In genomic region chr10:93073539-93074136, GRCh38 we compare ENCODE assay signal across 8 cellular contexts. TPM values are rescaled to one million over a fixed set of nuclear protein-coding genes. Genes with fewer than 3 reads are reported as not detected.
DNase-seq lines count a peak whose midpoint lies in the region; FAIRE-seq and TF ChIP-seq lines count a peak whose summit lies in the region.

TSS of gene CYP26A1 (plus strand) at chr10:93073893. CDS start at chr10:93073935, 42 bp downstream.

- 6% methylated on average over 13 of the region's 51 CpGs for WGBS in SK-N-SH (ENCODE audit: low lambda C conversion rate)

- H3K79me2 ChIP-seq in SK-N-SH (ENCODE audit: insufficient read depth): no peaks in the 10 kb centered on the region

- no peak for TF ChIP-seq EP300 in SK-N-SH (IDR thresholded peaks at IDR 0.05; ENCODE audit: borderline replicate concordance in 1 of 2, low read depth in 1 of 2, low read length in 1 of 2)

- TF ChIP-seq CTCF in HEK293 (tag by site-specific recombination; IDR thresholded peaks at IDR 0.05) (no peak), SK-N-SH (IDR thresholded peaks at IDR 0.05) (no peak)

- TF ChIP-seq RAD21 in SK-N-SH (IDR thresholded peaks at IDR 0.05; ENCODE audit: low read length): no peak

- DNase-seq in SK-N-SH: peak; percentile 64
- DNase-seq in germinal center (ENCODE audit: low spot score): peak; percentile 45
- DNase-seq in skeletal muscle cell (ENCODE audit: low read depth): no peak
- DNase-seq in CD1c-positive myeloid dendritic cell (ENCODE audit: extremely low spot score): no peak
- DNase-seq in T-helper 9 cell: no peak
- no peak for DNase-seq in H54 (ENCODE audit: insufficient read length, low spot score)
- no peak for DNase-seq in NOMO-1 treated with DMSO at 0.1 percent for 48 hours (lab: John Stamatoyannopoulos, UW; ENCODE audit: unreplicated experiment)

- H3K27me3 ChIP-seq in SK-N-SH (ENCODE audit: insufficient read depth): peaks cover 49% of the 10 kb centered on the region

- no peak for FAIRE-seq in H54 (lab: Jason Lieb, UNC)

- H2AFZ ChIP-seq in SK-N-SH (ENCODE audit: low read depth): no peak within 1 kb of the TSS

- no peaks in the 10 kb centered on the region; the same call in none of the 2 replicates for H3K4me1 ChIP-seq in HEK293 (ENCODE audit: control insufficient read depth, insufficient read depth, low read length)
- H3K4me1 ChIP-seq in SK-N-SH (ENCODE audit: control insufficient read depth in 1 of 2, insufficient read depth in 2 of 2, low read depth in 1 of 2, low read length in 1 of 2): peaks cover 0 to 38% of the 10 kb centered on the region in 2 experiments; a peak in 1 of 4 replicates

- no peak within 1 kb of the TSS; the same call in 1 of the 2 replicates for H3K27ac ChIP-seq in HEK293 (ENCODE audit: extremely low read depth, low read depth, low read length)
- H3K27ac ChIP-seq in SK-N-SH (ENCODE audit: low read depth in 2 of 2, low read length in 1 of 2): no peak within 1 kb of the TSS

- peak within 1 kb of the TSS; percentile 52 for H3K4me3 ChIP-seq in HEK293 (ENCODE audit: low read depth, low read length)
- H3K4me3 ChIP-seq in SK-N-SH (ENCODE audit: low read depth in 2 of 2, low read length in 1 of 2): peak within 1 kb of the TSS; percentile 46 to 58
- H3K4me3 ChIP-seq in skeletal muscle cell (ENCODE audit: low read depth, low read length): peak within 1 kb of the TSS; percentile 21

- POLR2A ChIA-PET in HEK293 (lab: Yijun Ruan, JAX): no interaction called here
- POLR2A ChIA-PET in SK-N-SH (lab: Yijun Ruan, JAX): no interaction called here

- H3K36me3 ChIP-seq in HEK293 (ENCODE audit: control insufficient read depth in 2 of 2, insufficient read depth in 1 of 2, low read length in 2 of 2): no peaks in the 10 kb centered on the region
- H3K36me3 ChIP-seq in SK-N-SH (replicated peaks in 1 of 2; ENCODE audit: control insufficient read depth in 1 of 2, insufficient read depth in 2 of 2, low read length in 1 of 2): no peaks in the 10 kb centered on the region

- H3K9me2 ChIP-seq in SK-N-SH: no peaks in the 10 kb centered on the region

- no peaks in the 10 kb centered on the region for H4K20me1 ChIP-seq in SK-N-SH (ENCODE audit: insufficient read depth)

- H3K9ac ChIP-seq in SK-N-SH: no peak within 1 kb of the TSS

- H3K9me3 ChIP-seq in HEK293 (ENCODE audit: control insufficient read depth, insufficient read depth, low read depth, low read length) (no peaks in the 10 kb centered on the region), SK-N-SH (no peaks in the 10 kb centered on the region)

- no peak for TF ChIP-seq POLR2A in H54 (IDR thresholded peaks at IDR 0.05; ENCODE audit: low read depth, low read length)

- CTCF ChIA-PET in HEK293 (lab: Yijun Ruan, JAX): interaction anchor here (1.0 to 3.0 kb wide), 4 partner anchors 67 to 481 kb away, joined by 3 to 10 read pairs (median 4); no protein-coding TSS in a partner anchor
- CTCF ChIA-PET in SK-N-SH (lab: Yijun Ruan, JAX): interaction anchor here (0.8 to 8.6 kb wide), 13 partner anchors 8 to 408 kb away, joined by 3 to 69 read pairs (median 4); partner anchors contain the start of genes CYP26C1 and MYOF

- peak within 1 kb of the TSS; percentile 80 for H3K4me2 ChIP-seq in SK-N-SH

- H3F3A ChIP-seq in SK-N-SH (replicated peaks; ENCODE audit: insufficient read depth): peaks cover 4% of the 10 kb centered on the region

TF ChIP-seq in HEK293, 187 proteins besides CTCF, POLR2A, EP300 and RAD21 (continues in another document):
- TF ChIP-seq ZNF76 (tag by site-specific recombination; IDR thresholded peaks at IDR 0.05; ENCODE audit: borderline replicate concordance, low read depth): 0 out of 2 replicates have a peak, but pooled peaks have one; percentile 37
- peak; percentile 32; the same call in 1 of the 2 replicates for TF ChIP-seq ZXDB (tag by site-specific recombination; IDR thresholded peaks at IDR 0.05)
- TF ChIP-seq ZNF394 (tag by site-specific recombination; IDR thresholded peaks at IDR 0.05; ENCODE audit: borderline replicate concordance): no peak
- TF ChIP-seq ZNF341 (tag by site-specific recombination; IDR thresholded peaks at IDR 0.05; ENCODE audit: low read depth): peak; percentile 37
- TF ChIP-seq ZIC2 (tag by site-specific recombination; IDR thresholded peaks at IDR 0.05): peak; percentile 69
- TF ChIP-seq ZFP37 (tag by site-specific recombination; IDR thresholded peaks at IDR 0.05): no peak
- TF ChIP-seq REPIN1 (tag by site-specific recombination; IDR thresholded peaks at IDR 0.05; ENCODE audit: low read depth): no peak
- no peak for TF ChIP-seq ZNF843 (tag by site-specific recombination; IDR thresholded peaks at IDR 0.05)
- TF ChIP-seq ZNF398 (tag by site-specific recombination; IDR thresholded peaks at IDR 0.05): peak; percentile 28; the same call in 1 of the 2 replicates

TF ChIP-seq in SK-N-SH, 30 proteins besides CTCF, POLR2A, EP300 and RAD21:
- no peak for TF ChIP-seq SIN3A (IDR thresholded peaks at IDR 0.05; ENCODE audit: borderline replicate concordance, low read depth, low read length)
- TF ChIP-seq YY1 (IDR thresholded peaks at IDR 0.05; ENCODE audit: low read depth): no peak

RNA-seq across cellular contexts. Expression of gene CYP26A1, which starts in this region (rescaled TPM):
- polyA plus RNA-seq in SK-N-SH (2012; rRNA removed): not detected in 2 replicates
- polyA plus RNA-seq in SK-N-SH (2012; cell fraction: cytosol; rRNA removed): not detected in 2 replicates
- polyA plus RNA-seq in SK-N-SH (2012; cell fraction: nucleus; rRNA removed): 0.11 TPM in 1 of 2 replicates, not detected in the other

Comparison
In these comparisons a context has a peak if more than half of its experiments do, and no peak if none do; other contexts are left out.
1. Peak in DNase-seq, H3K4me3 ChIP-seq and H3K4me2 ChIP-seq in SK-N-SH; RNA of the gene not detected or under 1 TPM.